8 cellular contexts compared by ENCODE assay signal in the genomic region with DNA sequence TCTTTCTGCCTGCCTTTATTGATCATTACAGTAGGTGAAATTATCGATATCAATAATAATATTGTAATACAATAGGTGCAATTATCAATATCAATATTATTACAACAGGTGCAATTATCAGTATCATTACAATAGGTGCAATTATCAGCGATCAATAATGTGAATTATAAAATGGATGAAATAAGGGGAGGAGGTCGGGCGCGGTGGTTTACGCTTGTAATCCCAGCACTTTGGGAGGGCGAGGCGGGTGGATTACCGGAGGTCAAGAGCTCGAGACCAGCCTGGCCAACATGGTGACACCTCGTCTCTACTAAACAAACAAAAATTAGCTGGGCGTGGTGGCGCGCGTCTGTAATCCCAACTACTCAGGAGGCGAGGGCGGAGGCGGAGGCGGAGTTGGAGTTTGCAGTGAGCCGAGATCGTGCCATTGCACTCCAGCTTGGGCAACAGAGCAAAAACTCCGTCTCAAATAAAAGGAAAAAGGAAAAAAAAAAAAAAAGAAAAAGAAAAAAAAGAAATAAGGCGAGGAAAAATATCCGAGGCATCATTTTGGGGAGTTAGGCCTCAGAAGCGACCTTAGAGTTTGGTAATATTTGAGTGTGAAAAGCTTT. TPM values are rescaled to one million over a fixed set of nuclear protein-coding genes. Genes with fewer than 3 reads are reported as not detected.
A peak's percentile ranks its signal among the peaks of the same experiment; 100 is the strongest.
DNase-seq lines count a peak whose midpoint lies in the region; ATAC-seq and TF ChIP-seq lines count a peak whose summit lies in the region.

No MANE protein-coding gene starts in this region.

- TF ChIP-seq POLR2A in testis (IDR thresholded peaks at IDR 0.05), result no peak

- H3K4me1 ChIP-seq in foreskin keratinocyte (peaks cover 7% of the 10 kb centered on the region), testis (peaks cover 15% of the 10 kb centered on the region)

- POLR2A ChIA-PET in BJ (lab: Charles Lee), result no interaction called here

- 1% methylated on average over 25 of the region's 25 CpGs for WGBS in testis, 2 donors

- TF ChIP-seq CTCF in BJ (IDR thresholded peaks at IDR 0.05; ENCODE audit: insufficient read depth, low read depth, low read length) (no peak), foreskin keratinocyte (conservative IDR thresholded peaks at IDR 0.05) (no peak), testis (IDR thresholded peaks at IDR 0.05) (no peak)

- intact Hi-C loops in testis (cut with DNase I; ENCODE audit: low total_unique reads), result no loop called here

- DNase-seq in BJ (ENCODE audit: low read depth) (no peak), KBM-7 (peak; percentile 83), RPMI7951 (ENCODE audit: low read depth) (peak; percentile 82), foreskin keratinocyte (peak; percentile 25 to 63), nucleus accumbens (lab: John Stamatoyannopoulos, UW) (peak in 50 of 56 donors; percentile 2 to 70 (median 28)), testis (peak; percentile 94)
- peak; percentile 36 for DNase-seq in activated T-helper 9 cell treated with anti-CD3 and anti-CD28 coated beads, Interleukin-2, amount 50 U/mL, for 16 hours (ENCODE audit: low read depth)

- in situ Hi-C loops in KBM-7 (cut with MboI; ENCODE audit: low pct_unique_long_range_greater_than_20kb, low sequenced_read_pairs), result no loop called here

- ATAC-seq in foreskin keratinocyte (peak; percentile 56), HG02571 (IDR thresholded peaks at IDR 0.05; ENCODE audit: unreplicated experiment) (no peak)

- peak overlapping the region; percentile 100 for H3K4me3 ChIP-seq in BJ (ENCODE audit: low read depth, low read length)
- peak overlapping the region; percentile 94 to 97 for H3K4me3 ChIP-seq in testis

- no peaks in the 10 kb centered on the region for H3K36me3 ChIP-seq in BJ (ENCODE audit: control insufficient read depth, insufficient read depth, low read length)
- H3K36me3 ChIP-seq in testis (ENCODE audit: low read depth, missing control alignments), result no peaks in the 10 kb centered on the region

- CTCF ChIA-PET in BJ (lab: Yijun Ruan, JAX), result interaction anchor here (1.5 to 6.9 kb wide), 6 partner anchors 9 to 637 kb away, joined by 3 to 51 read pairs (median 6); no protein-coding TSS in a partner anchor

- H3K27me3 ChIP-seq in BJ (ENCODE audit: control insufficient read depth, insufficient read depth, low read length) (no peaks in the 10 kb centered on the region), foreskin keratinocyte (no peaks in the 10 kb centered on the region), testis (no peaks in the 10 kb centered on the region)

- no peaks in the 10 kb centered on the region for H3K9me3 ChIP-seq in testis

- H3K27ac ChIP-seq in foreskin keratinocyte (peak overlapping the region; percentile 75), testis (peak overlapping the region; percentile 95 to 97)

RNA-seq across cellular contexts. Expression of gene BNIP2, which starts 0.6 kb away (rescaled TPM):
- polyA plus RNA-seq in BJ (2011; rRNA removed) (25.3 and 38.9 TPM in 2 replicates), foreskin keratinocyte (28.0 and 30.1 TPM in 2 replicates), testis (ENCODE audit: insufficient read depth, low read depth, low replicate concordance) (47.9 TPM)
- polyA minus RNA-seq in BJ (2011; rRNA and poly(A)+ RNA removed), result 11.3 and 16.2 TPM in 2 replicates
- total RNA-seq in RPMI7951 (2014; rRNA removed; shearing (Covaris generic)), result 127 and 159 TPM in 2 replicates
- total RNA-seq in foreskin keratinocyte (62.8 and 70.4 TPM in 2 replicates), testis (100 to 1,000 TPM; 133 to 145 TPM)

RNA-seq across cellular contexts. Expression of gene GTF2A2, which starts 32.4 kb away (rescaled TPM):
- 10.8 and 30.3 TPM in 2 replicates for polyA plus RNA-seq in BJ (2011; rRNA removed)
- polyA minus RNA-seq in BJ (2011; rRNA and poly(A)+ RNA removed), result 5.0 and 6.2 TPM in 2 replicates
- total RNA-seq in RPMI7951 (2014; rRNA removed; shearing (Covaris generic)), result 106 and 121 TPM in 2 replicates
- 71.5 and 78.4 TPM in 2 replicates for total RNA-seq in foreskin keratinocyte
- 108 and 123 TPM in 2 replicates for polyA plus RNA-seq in foreskin keratinocyte
- total RNA-seq in testis, result 100 to 1,000 TPM in 1 of 2 donors, 10 to 100 TPM in 1; 82.9 to 120 TPM
- polyA plus RNA-seq in testis (ENCODE audit: insufficient read depth, low read depth, low replicate concordance), result 579 TPM
